In the genomic region with DNA sequence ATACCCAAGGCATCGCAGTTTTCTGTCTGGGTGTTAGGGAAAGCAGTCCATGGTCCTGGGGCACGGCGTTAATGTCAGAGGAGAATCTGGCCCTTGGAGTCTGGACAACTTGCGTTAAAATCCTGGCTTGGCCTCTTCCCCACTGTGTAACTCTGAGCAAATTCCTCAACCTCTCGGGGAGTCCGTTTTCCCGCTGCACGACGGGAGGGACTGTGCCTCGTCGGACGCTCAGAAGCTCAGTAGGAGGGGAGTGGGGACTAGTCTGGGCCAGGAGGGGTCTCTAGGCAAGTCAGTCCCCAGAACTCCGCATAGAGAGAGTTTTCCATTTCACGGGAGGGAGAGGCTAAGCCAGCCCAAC, we compare ENCODE assay signal across 1 cellular context.
TF ChIP-seq lines count a peak whose summit lies in the region.

No MANE protein-coding gene starts in this region.

TF ChIP-seq in endothelial cell of umbilical vein, 7 proteins besides CTCF, POLR2A, EP300 and RAD21 (continued from another document):
- TF ChIP-seq JUN (IDR thresholded peaks at IDR 0.05; ENCODE audit: borderline replicate concordance, insufficient read depth, insufficient read length, low read depth) (no peak), MYC (IDR thresholded peaks at IDR 0.05; ENCODE audit: low read depth, low read length) (no peak)
